In genomic region chr3:16427309-16427965, GRCh38 we compare ENCODE assay signal across 10 cellular contexts.
DNase-seq lines count a peak whose midpoint lies in the region; ATAC-seq and TF ChIP-seq lines count a peak whose summit lies in the region.
"Had no signal": no experiment of that assay in that cellular context is flagged by ENCODE, and none has a peak within 500 bp of the region (broad histone marks: within the 10 kb centered on the region; RNA-seq: fewer than 3 reads in every experiment).

No MANE protein-coding gene starts in this region.

- no peaks in the 10 kb centered on the region for H3K9me3 Mint-ChIP-seq in natural killer cell treated with Interleukin-12 subunit alpha and Interleukin-12 subunit beta and Interleukin-15 and Interleukin-18, amount 100 ng/mL, for 72 hours
- peaks cover 0 to 2% of the 10 kb centered on the region in 2 donors for H3K9me3 Mint-ChIP-seq in natural killer cell

- peak overlapping the region in 1 of 2 donors; percentile 32 for H3K27ac Mint-ChIP-seq in natural killer cell treated with Interleukin-12 subunit alpha and Interleukin-12 subunit beta and Interleukin-15 and Interleukin-18, amount 100 ng/mL, for 72 hours
- no peak overlapping the region for H3K27ac Mint-ChIP-seq in natural killer cell
- H3K27ac Mint-ChIP-seq: activated CD8-positive, alpha-beta memory T cell treated with anti-CD3 and anti-CD28 coated beads, Interleukin-2, amount 10 ng/mL, durations not matched to agents 7 days and 5 days had no signal

- H3K27me3 Mint-ChIP-seq in natural killer cell treated with Interleukin-12 subunit alpha and Interleukin-12 subunit beta and Interleukin-15 and Interleukin-18, amount 100 ng/mL, for 72 hours = no peaks in the 10 kb centered on the region
- H3K27me3 Mint-ChIP-seq in natural killer cell (ENCODE audit: low read depth in 2 of 2) = no peaks in the 10 kb centered on the region
- H3K27me3 Mint-ChIP-seq: activated CD8-positive, alpha-beta memory T cell treated with anti-CD3 and anti-CD28 coated beads, Interleukin-2, amount 10 ng/mL, durations not matched to agents 7 days and 5 days had no signal

- H3K36me3 Mint-ChIP-seq in natural killer cell treated with Interleukin-12 subunit alpha and Interleukin-12 subunit beta and Interleukin-15 and Interleukin-18, amount 100 ng/mL, for 72 hours = peaks cover 45% of the 10 kb centered on the region
- H3K36me3 Mint-ChIP-seq in natural killer cell = peaks cover 15% of the 10 kb centered on the region

- peaks cover 55 to 56% of the 10 kb centered on the region in 2 donors for H3K4me1 Mint-ChIP-seq in natural killer cell treated with Interleukin-12 subunit alpha and Interleukin-12 subunit beta and Interleukin-15 and Interleukin-18, amount 100 ng/mL, for 72 hours (ENCODE audit: low read depth in 2 of 2)
- peaks cover 58 to 69% of the 10 kb centered on the region in 2 donors for H3K4me1 Mint-ChIP-seq in natural killer cell

- no peak overlapping the region for H3K4me3 Mint-ChIP-seq in natural killer cell treated with Interleukin-12 subunit alpha and Interleukin-12 subunit beta and Interleukin-15 and Interleukin-18, amount 100 ng/mL, for 72 hours
- no peak overlapping the region for H3K4me3 Mint-ChIP-seq in natural killer cell
- H3K4me3 Mint-ChIP-seq: activated CD8-positive, alpha-beta memory T cell treated with anti-CD3 and anti-CD28 coated beads, Interleukin-2, amount 10 ng/mL, durations not matched to agents 7 days and 5 days had no signal

- DNase-seq in natural killer cell treated with Interleukin-12 subunit alpha and Interleukin-12 subunit beta and Interleukin-15 and Interleukin-18, amount 100 ng/mL, for 72 hours (ENCODE audit: low spot score) = no peak
- no peak for DNase-seq in natural killer cell
- DNase-seq in dedifferentiated amniotic fluid mesenchymal stem cell (ENCODE audit: extremely low spot score) = peak; percentile 82
- peak; percentile 40 for DNase-seq in mucosa of gallbladder (ENCODE audit: low spot score)
- DNase-seq in stimulated activated CD4-positive, alpha-beta T cell treated with anti-CD3 and anti-CD28 coated beads, Interleukin-4, amount 100 ng/mL, for 24 hours = no peak
- DNase-seq: ACHN; activated CD8-positive, alpha-beta memory T cell treated with anti-CD3 and anti-CD28 coated beads, Interleukin-2, amount 10 ng/mL, durations not matched to agents 7 days and 5 days had no signal

- TF ChIP-seq CTCF in natural killer cell (IDR thresholded peaks at IDR 0.05) = no peak

- intact Hi-C loops in natural killer cell (cut with micrococcal nuclease) = no loop called here

- peak; percentile 60 to 77 for ATAC-seq in natural killer cell treated with Interleukin-12 subunit alpha and Interleukin-12 subunit beta and Interleukin-15 and Interleukin-18, amount 100 ng/mL, for 72 hours
- ATAC-seq in natural killer cell (no peak), HG02763 (IDR thresholded peaks at IDR 0.05; ENCODE audit: unreplicated experiment) (no peak), HG03097 (IDR thresholded peaks at IDR 0.05; ENCODE audit: low FRiP score, unreplicated experiment) (no peak), HG03565 (IDR thresholded peaks at IDR 0.05; ENCODE audit: unreplicated experiment) (no peak)
- ATAC-seq: activated CD8-positive, alpha-beta memory T cell treated with anti-CD3 and anti-CD28 coated beads, Interleukin-2, amount 10 ng/mL, durations not matched to agents 7 days and 5 days had no signal

Comparison
In these comparisons a context has a peak if more than half of its experiments do, and no peak if none do; other contexts are left out.
1. ATAC-seq: peak in natural killer cell treated with Interleukin-12 subunit alpha and Interleukin-12 subunit beta and Interleukin-15 and Interleukin-18, amount 100 ng/mL, for 72 hours (2 of 2); none in natural killer cell (0 of 3), HG02763 (single experiment), HG03097 (single experiment) and HG03565 (single experiment).
2. DNase-seq: peak in dedifferentiated amniotic fluid mesenchymal stem cell (single experiment) and mucosa of gallbladder (single experiment); none in natural killer cell treated with Interleukin-12 subunit alpha and Interleukin-12 subunit beta and Interleukin-15 and Interleukin-18, amount 100 ng/mL, for 72 hours (single experiment), natural killer cell (single experiment) and stimulated activated CD4-positive, alpha-beta T cell treated with anti-CD3 and anti-CD28 coated beads, Interleukin-4, amount 100 ng/mL, for 24 hours (single experiment).